22 cellular contexts compared by ENCODE assay signal in the genomic region with DNA sequence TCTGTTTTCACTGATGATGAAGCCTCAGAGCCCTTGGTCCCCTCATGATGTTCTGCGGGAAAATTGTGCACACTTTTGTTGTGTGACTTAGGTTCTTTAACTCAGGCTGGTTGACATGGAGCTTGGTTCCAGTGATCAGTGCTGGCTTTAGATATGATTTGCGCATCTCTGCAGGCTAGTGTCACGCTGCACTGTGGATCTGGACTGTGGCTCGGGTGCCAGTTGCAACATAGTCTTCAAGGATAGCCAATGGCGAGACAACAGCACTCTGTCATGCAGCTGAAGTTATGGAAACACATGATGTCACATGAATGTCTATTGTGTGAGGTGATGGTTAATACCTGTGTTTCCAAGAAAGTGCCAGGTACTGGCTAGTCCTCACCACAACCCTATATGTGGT. TPM values are rescaled to one million over a fixed set of nuclear protein-coding genes. Genes with fewer than 3 reads are reported as not detected.
DNase-seq lines count a peak whose midpoint lies in the region; ATAC-seq and TF ChIP-seq lines count a peak whose summit lies in the region.
"Had no signal": no experiment of that assay in that cellular context is flagged by ENCODE, and none has a peak within 500 bp of the region (broad histone marks: within the 10 kb centered on the region; RNA-seq: fewer than 3 reads in every experiment).

No MANE protein-coding gene starts in this region.

- H3K9me3 ChIP-seq in muscle layer of colon (ENCODE audit: low read length) = no peaks in the 10 kb centered on the region
- no peaks in the 10 kb centered on the region for H3K9me3 ChIP-seq in stomach smooth muscle (ENCODE audit: control insufficient read depth in 2 of 2, low read length in 2 of 2)
- no peaks in the 10 kb centered on the region for H3K9me3 ChIP-seq in T-helper 17 cell (ENCODE audit: control insufficient read depth, low read length, poor library complexity, severe bottlenecking)

- no peak for DNase-seq in HFFc6
- no peak for DNase-seq in NCI-H187 (lab: John Stamatoyannopoulos, UW)
- DNase-seq in NCI-H82 (lab: John Stamatoyannopoulos, UW) = no peak
- no peak for DNase-seq in T-helper 17 cell
- DNase-seq: CD4-positive, CD25-positive, alpha-beta regulatory T cell; EL; GF-D8; KBM-7; NCI-H1092; NCI-H1436; NCI-H1930; NCI-H226; NCI-H510A treated with DMSO at 0.1 percent for 48 hours; NCI-H748 treated with DMSO at 0.1 percent for 48 hours; NK-92 treated with Interleukin-12 subunit alpha and Interleukin-12 subunit beta, amount 100 ng/mL, for 24 hours; SIG-M5 had no signal

- H3K27ac ChIP-seq in VCaP = peak overlapping the region; percentile 34; the same call in 1 of the 2 replicates
- peak overlapping the region; percentile 73 for H3K27ac ChIP-seq in muscle layer of colon (ENCODE audit: low read depth, low read length)
- peak overlapping the region; percentile 97 for H3K27ac ChIP-seq in stomach smooth muscle (ENCODE audit: low read length)
- H3K27ac ChIP-seq: HL-60 had no signal

- H3K4me3 ChIP-seq in muscle layer of colon (ENCODE audit: low read depth in 1 of 2, low read length in 2 of 2) (no peak overlapping the region), stomach smooth muscle (ENCODE audit: low read length in 2 of 2) (peak overlapping the region in 1 of 2 donors; percentile 29)

- H3K27me3 ChIP-seq in muscle layer of colon (ENCODE audit: control insufficient read depth in 1 of 2, insufficient read depth in 2 of 2, low read length in 2 of 2) = no peaks in the 10 kb centered on the region
- no peaks in the 10 kb centered on the region for H3K27me3 ChIP-seq in stomach smooth muscle (ENCODE audit: control insufficient read depth in 1 of 2, insufficient read depth in 2 of 2, low read length in 2 of 2)

- peak overlapping the region; percentile 91 for H3K27ac Mint-ChIP-seq in HFFc6
- no peak overlapping the region for H3K27ac Mint-ChIP-seq in T-helper 17 cell
- H3K27ac Mint-ChIP-seq: CD4-positive, CD25-positive, alpha-beta regulatory T cell had no signal

- H3K9ac ChIP-seq in muscle layer of colon (ENCODE audit: low read length) (no peak overlapping the region), stomach smooth muscle (ENCODE audit: low read length in 2 of 2) (peak overlapping the region; percentile 13 to 34)

- H3K36me3 Mint-ChIP-seq in HFFc6 (ENCODE audit: low read depth) (peaks cover 57% of the 10 kb centered on the region), T-helper 17 cell (ENCODE audit: low read depth) (no peaks in the 10 kb centered on the region)
- H3K36me3 Mint-ChIP-seq: CD4-positive, CD25-positive, alpha-beta regulatory T cell had no signal

- H3K4me3 Mint-ChIP-seq in HFFc6 (peak overlapping the region; percentile 77; the same call in 1 of the 2 replicates), T-helper 17 cell (no peak overlapping the region)
- H3K4me3 Mint-ChIP-seq: CD4-positive, CD25-positive, alpha-beta regulatory T cell had no signal

- peaks cover 3% of the 10 kb centered on the region for H3K27me3 Mint-ChIP-seq in HFFc6 (ENCODE audit: insufficient read depth)
- peaks cover 31% of the 10 kb centered on the region for H3K27me3 Mint-ChIP-seq in T-helper 17 cell

- ATAC-seq in HG03442 (IDR thresholded peaks at IDR 0.05; ENCODE audit: unreplicated experiment) (no peak), T-helper 17 cell (no peak)
- ATAC-seq: HepG2 had no signal

- peaks cover 91% of the 10 kb centered on the region for H3K4me1 ChIP-seq in muscle layer of colon (ENCODE audit: insufficient read depth, low read length)
- H3K4me1 ChIP-seq in stomach smooth muscle (ENCODE audit: control insufficient read depth, insufficient read depth, low read length) = peaks cover 73% of the 10 kb centered on the region

- no peak for TF ChIP-seq CTCF in HFFc6 (IDR thresholded peaks at IDR 0.05)
- no peak for TF ChIP-seq CTCF in VCaP (conservative IDR thresholded peaks at IDR 0.05)

- H3K4me1 Mint-ChIP-seq in HFFc6 (ENCODE audit: low read depth) (peaks cover 94% of the 10 kb centered on the region), T-helper 17 cell (peaks cover 4% of the 10 kb centered on the region)

- no peaks in the 10 kb centered on the region for H3K9me3 Mint-ChIP-seq in HFFc6
- H3K9me3 Mint-ChIP-seq: CD4-positive, CD25-positive, alpha-beta regulatory T cell had no signal

- H3K36me3 ChIP-seq in muscle layer of colon (ENCODE audit: insufficient read depth, low read length) = no peaks in the 10 kb centered on the region
- no peaks in the 10 kb centered on the region for H3K36me3 ChIP-seq in stomach smooth muscle (ENCODE audit: control insufficient read depth in 2 of 2, insufficient read depth in 2 of 2, low read length in 2 of 2)

RNA-seq across cellular contexts. Expression of a gene that starts 56.7 kb away (rescaled TPM):
- total RNA-seq in HFFc6 (2021; fragmentation: NEBNext Ultra II Directional; extraction: Animal tissue kit (Norgen Biotek cat#: 25700)) = 100 to 1,000 TPM; 154 to 218 (median 187) TPM
- total RNA-seq in T-helper 17 cell = under 1 TPM; 0.22 to 0.26 TPM

Comparison
In these comparisons a context has a peak if more than half of its experiments do, and no peak if none do; other contexts are left out.
1. H3K27ac ChIP-seq: peak in every context shown above with its lines; median percentile 97 in stomach smooth muscle; 73 in muscle layer of colon; 34 in VCaP.
2. RNA of a gene that starts 56.7 kb away (total RNA-seq): 154 to 218 TPM in HFFc6; 0.22 to 0.26 TPM in T-helper 17 cell; every median in the first group is over 100 times any median in the second.